Comparison of ENCODE assay signal across 10 cellular contexts in the genomic region with DNA sequence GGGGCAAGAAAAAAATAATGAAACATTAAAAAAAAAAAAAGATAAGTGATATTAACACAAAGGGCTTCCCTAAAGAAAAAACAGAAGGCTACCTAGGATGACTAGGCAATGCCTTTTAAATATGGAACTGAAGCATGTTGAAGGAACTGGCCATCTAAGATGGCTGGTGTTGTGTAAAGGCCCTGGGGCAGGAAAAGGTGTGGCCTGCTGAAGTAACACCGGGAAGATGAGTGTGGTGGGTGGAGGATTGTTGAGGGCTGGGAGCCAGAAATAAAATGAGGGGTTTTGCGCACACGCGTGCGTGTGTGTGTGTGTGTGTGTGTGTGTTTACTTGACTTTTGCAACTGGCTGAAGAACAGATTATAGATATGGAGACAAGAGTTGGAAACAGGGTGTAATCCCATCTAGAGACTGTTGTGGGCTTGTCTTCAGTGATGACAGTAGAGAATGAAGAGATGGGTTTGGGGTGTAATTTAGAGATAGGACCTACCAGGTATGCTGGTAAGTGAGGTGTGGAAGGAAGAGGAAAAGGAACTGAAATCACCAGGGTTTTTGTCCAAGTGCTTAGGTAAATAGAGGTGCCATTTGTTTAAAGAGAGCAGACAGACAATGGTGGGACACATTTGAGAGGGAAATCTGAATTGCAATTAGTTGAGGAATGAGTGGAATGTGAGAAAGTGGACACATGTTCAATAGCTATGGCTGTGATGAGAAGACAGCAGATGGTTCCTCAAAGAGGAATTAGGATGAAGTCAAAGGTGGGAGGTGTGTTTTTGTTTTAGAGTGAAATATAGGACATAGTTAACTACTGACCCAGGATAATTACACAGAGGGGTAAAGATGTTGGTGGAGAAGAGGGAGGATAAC. TPM values are rescaled to one million over a fixed set of nuclear protein-coding genes. Genes with fewer than 3 reads are reported as not detected.
DNase-seq lines count a peak whose midpoint lies in the region; ATAC-seq, FAIRE-seq and TF ChIP-seq lines count a peak whose summit lies in the region.
"Had no signal": no experiment of that assay in that cellular context is flagged by ENCODE, and none has a peak within 500 bp of the region (broad histone marks: within the 10 kb centered on the region; RNA-seq: fewer than 3 reads in every experiment).

No MANE protein-coding gene starts in this region.

- no peak overlapping the region for H2BK15ac ChIP-seq in mesendoderm (replicated peaks; ENCODE audit: low read depth)
- no peak overlapping the region for H2BK15ac ChIP-seq in mesenchymal stem cell (ENCODE audit: low read depth, poor library complexity, severe bottlenecking)

- TF ChIP-seq POLR2A in GM12891 (IDR thresholded peaks at IDR 0.05; ENCODE audit: low read depth, low read length), result no peak

- no peak overlapping the region for H4K91ac ChIP-seq in mesenchymal stem cell (ENCODE audit: low read length)

- no peak overlapping the region for H3K9ac ChIP-seq in mesendoderm (ENCODE audit: low read length)
- no peak overlapping the region for H3K9ac ChIP-seq in mesenchymal stem cell (ENCODE audit: low read length)

- intact Hi-C loops in CD14-positive monocyte (cut with micrococcal nuclease), result no loop called here

- no peak overlapping the region for H3K4me3 ChIP-seq in mesendoderm (ENCODE audit: low read length)
- no peak overlapping the region for H3K4me3 ChIP-seq in mesenchymal stem cell (ENCODE audit: insufficient read depth in 1 of 2, low read depth in 1 of 2, low read length in 2 of 2)

- no peak overlapping the region for H3K23ac ChIP-seq in mesendoderm (ENCODE audit: low read length)
- H3K23ac ChIP-seq in mesenchymal stem cell (ENCODE audit: low read length in 2 of 2), result no peak overlapping the region

- no peak overlapping the region for H2BK12ac ChIP-seq in mesenchymal stem cell (ENCODE audit: low read length in 2 of 2)

- H3K56ac ChIP-seq in mesendoderm (ENCODE audit: low read length), result no peak overlapping the region

- DNase-seq in CD14-positive monocyte (ENCODE audit: low spot score) (no peak), GM12891 (ENCODE audit: insufficient read length, low spot score) (no peak), mesendoderm (peak; percentile 49), NCI-H1694 treated with DMSO at 0.1 percent for 48 hours (lab: John Stamatoyannopoulos, UW) (no peak), mesenchymal stem cell (no peak)
- no peak for DNase-seq in activated CD8-positive, alpha-beta T cell treated with anti-CD3 and anti-CD28 coated beads, Interleukin-2, amount 10 ng/mL, durations not matched to agents 7 days and 5 days
- DNase-seq in activated CD4-positive, CD25-positive, alpha-beta regulatory T cell treated with anti-CD3 and anti-CD28 coated beads, Interleukin-2, amount 50 U/mL, for 72 hours, result no peak
- DNase-seq: caudate nucleus, PC-3 had no signal

- H2AK5ac ChIP-seq in mesendoderm (ENCODE audit: low read length), result no peak overlapping the region
- H2AK5ac ChIP-seq in mesenchymal stem cell (ENCODE audit: low read length, severe bottlenecking), result no peak overlapping the region

- POLR2A ChIA-PET in activated CD8-positive, alpha-beta T cell treated with anti-CD3 and anti-CD28 coated beads, Interleukin-2, amount 10 ng/mL, durations not matched to agents 7 days and 5 days (lab: Charles Lee), result no interaction called here

- TF ChIP-seq CTCF in CD14-positive monocyte (IDR thresholded peaks at IDR 0.05), result no peak

- no CpG with 5 or more reads among the region's 5 CpGs for WGBS in mesendoderm (ENCODE audit: extremely low coverage, insufficient coverage, low lambda C conversion rate)
- 97% methylated on average over 5 of the region's 5 CpGs for WGBS in mesenchymal stem cell

- no peak overlapping the region for H3K4me3 Mint-ChIP-seq in CD14-positive monocyte
- no peak overlapping the region for H3K4me3 Mint-ChIP-seq in activated CD8-positive, alpha-beta T cell treated with anti-CD3 and anti-CD28 coated beads, Interleukin-2, amount 10 ng/mL, durations not matched to agents 7 days and 5 days

- H3K27me3 ChIP-seq in mesendoderm (ENCODE audit: insufficient read depth, low read length, poor library complexity) (no peaks in the 10 kb centered on the region), mesenchymal stem cell (ENCODE audit: control insufficient read depth in 1 of 2, insufficient read depth in 1 of 2, low read length in 2 of 2) (no peaks in the 10 kb centered on the region)

- H3K27ac ChIP-seq in mesendoderm (ENCODE audit: low read depth, low read length) (no peak overlapping the region), mesenchymal stem cell (ENCODE audit: low read length, poor library complexity, severe bottlenecking) (no peak overlapping the region)

- H2BK120ac ChIP-seq in mesendoderm (ENCODE audit: low read depth, low read length) (no peak overlapping the region), mesenchymal stem cell (ENCODE audit: low read depth, low read length) (no peak overlapping the region)

- CTCF ChIA-PET in activated CD8-positive, alpha-beta T cell treated with anti-CD3 and anti-CD28 coated beads, Interleukin-2, amount 10 ng/mL, durations not matched to agents 7 days and 5 days (lab: Charles Lee), result no interaction called here

- no peak for ATAC-seq in activated CD8-positive, alpha-beta T cell treated with anti-CD3 and anti-CD28 coated beads, Interleukin-2, amount 10 ng/mL, durations not matched to agents 7 days and 5 days
- ATAC-seq in HG03469 (IDR thresholded peaks at IDR 0.05; ENCODE audit: unreplicated experiment), result no peak
- ATAC-seq: PC-3 had no signal

- H3K4me1 Mint-ChIP-seq in CD14-positive monocyte, result peaks cover 19% of the 10 kb centered on the region
- H3K4me1 Mint-ChIP-seq in activated CD8-positive, alpha-beta T cell treated with anti-CD3 and anti-CD28 coated beads, Interleukin-2, amount 10 ng/mL, durations not matched to agents 7 days and 5 days (ENCODE audit: low read depth), result peaks cover 57% of the 10 kb centered on the region

- H2AFZ ChIP-seq in mesenchymal stem cell (ENCODE audit: low read depth, low read length), result no peak overlapping the region

- H3K4ac ChIP-seq in mesendoderm (ENCODE audit: low read depth, low read length) (no peak overlapping the region), mesenchymal stem cell (ENCODE audit: low read depth in 1 of 2, low read length in 2 of 2) (no peak overlapping the region)

- no peak overlapping the region for H3K14ac ChIP-seq in mesenchymal stem cell (ENCODE audit: low read length in 2 of 2)

- FAIRE-seq in GM12891 (lab: Jason Lieb, UNC), result no peak

- H4K5ac ChIP-seq in mesendoderm (ENCODE audit: low read length), result no peak overlapping the region

- peaks cover 33% of the 10 kb centered on the region for H3K79me2 ChIP-seq in mesendoderm (ENCODE audit: control insufficient read depth, insufficient read depth, low read length)

- peaks cover 0 to 7% (median 0%) of the 10 kb centered on the region in 7 donors for H3K9me3 Mint-ChIP-seq in CD14-positive monocyte
- H3K9me3 Mint-ChIP-seq in activated CD8-positive, alpha-beta T cell treated with anti-CD3 and anti-CD28 coated beads, Interleukin-2, amount 10 ng/mL, durations not matched to agents 7 days and 5 days (ENCODE audit: insufficient read depth), result no peaks in the 10 kb centered on the region

- H3K36me3 ChIP-seq in mesendoderm (ENCODE audit: control insufficient read depth, insufficient read depth, low read length), result peaks cover 1% of the 10 kb centered on the region
- peaks cover 13 to 95% of the 10 kb centered on the region in 2 experiments for H3K36me3 ChIP-seq in mesenchymal stem cell (ENCODE audit: control insufficient read depth in 1 of 2, insufficient read depth in 2 of 2, low read depth in 1 of 2, low read length in 2 of 2)

- no peaks in the 10 kb centered on the region for H3K9me3 ChIP-seq in mesenchymal stem cell (ENCODE audit: control insufficient read depth, low read length)

- no peak overlapping the region for H4K8ac ChIP-seq in mesendoderm (ENCODE audit: low read depth, low read length)
- no peak overlapping the region for H4K8ac ChIP-seq in mesenchymal stem cell (ENCODE audit: low read length)

- H3K18ac ChIP-seq in mesendoderm (ENCODE audit: low read length) (no peak overlapping the region), mesenchymal stem cell (ENCODE audit: low read depth in 1 of 2, low read length in 2 of 2) (no peak overlapping the region)

- H2BK5ac ChIP-seq in mesendoderm (ENCODE audit: low read length) (no peak overlapping the region), mesenchymal stem cell (ENCODE audit: low read depth, low read length, poor library complexity, severe bottlenecking) (no peak overlapping the region)

- H3K27me3 Mint-ChIP-seq in CD14-positive monocyte (ENCODE audit: low read depth in 3 of 3), result peaks cover 0 to 1% (median 0%) of the 10 kb centered on the region in 3 donors
- no peaks in the 10 kb centered on the region for H3K27me3 Mint-ChIP-seq in activated CD8-positive, alpha-beta T cell treated with anti-CD3 and anti-CD28 coated beads, Interleukin-2, amount 10 ng/mL, durations not matched to agents 7 days and 5 days (ENCODE audit: low read depth)

- H3K79me1 ChIP-seq in mesendoderm (ENCODE audit: low read length) (peaks cover 15% of the 10 kb centered on the region), mesenchymal stem cell (replicated peaks; ENCODE audit: low read length, poor library complexity, severe bottlenecking) (peaks cover 2% of the 10 kb centered on the region)

- H3K4me1 ChIP-seq in mesendoderm (ENCODE audit: control insufficient read depth, low read depth, low read length), result peaks cover 3% of the 10 kb centered on the region
- H3K4me1 ChIP-seq in mesenchymal stem cell (ENCODE audit: control insufficient read depth, insufficient read depth, low read depth, low read length), result peaks cover 6% of the 10 kb centered on the region

- peak overlapping the region in 6 of 7 donors; percentile 16 to 87 (median 70) for H3K27ac Mint-ChIP-seq in CD14-positive monocyte
- H3K27ac Mint-ChIP-seq in activated CD8-positive, alpha-beta T cell treated with anti-CD3 and anti-CD28 coated beads, Interleukin-2, amount 10 ng/mL, durations not matched to agents 7 days and 5 days, result peak overlapping the region; percentile 16

- H3K4me2 ChIP-seq in mesendoderm (ENCODE audit: low read length) (no peak overlapping the region), mesenchymal stem cell (ENCODE audit: low read length, poor library complexity, severe bottlenecking) (no peak overlapping the region)

- peaks cover 69 to 81% of the 10 kb centered on the region in 2 donors for H3K36me3 Mint-ChIP-seq in CD14-positive monocyte
- H3K36me3 Mint-ChIP-seq in activated CD8-positive, alpha-beta T cell treated with anti-CD3 and anti-CD28 coated beads, Interleukin-2, amount 10 ng/mL, durations not matched to agents 7 days and 5 days (ENCODE audit: low read depth), result peaks cover 70% of the 10 kb centered on the region

TF ChIP-seq in GM12891, 5 proteins besides CTCF, POLR2A, EP300 and RAD21:
- no peak for TF ChIP-seq POLR2AphosphoS5 (IDR thresholded peaks at IDR 0.05; ENCODE audit: low read depth, low read length)
- peak; percentile 65 for TF ChIP-seq SPI1 (IDR thresholded peaks at IDR 0.05; ENCODE audit: low read depth, low read length)

RNA-seq across cellular contexts. Expression of a gene that starts 33.9 kb away (rescaled TPM):
- 10 to 100 TPM; 21.6 to 24.7 TPM for polyA plus RNA-seq in CD14-positive monocyte
- polyA plus RNA-seq in GM12891 (2012; ENCODE audit: low read depth, missing spikeins), result 48.3 TPM
- 100 to 1,000 TPM; 104 to 106 TPM for total RNA-seq in activated CD8-positive, alpha-beta T cell treated with anti-CD3 and anti-CD28 coated beads, Interleukin-2, amount 10 ng/mL, durations not matched to agents 7 days and 5 days
- 172 TPM for polyA plus RNA-seq in mesendoderm (2013, experiment 1 of 2)
- 180 TPM for polyA plus RNA-seq in mesendoderm (2013, experiment 2 of 2)
- polyA plus RNA-seq in mesenchymal stem cell (2013, experiment 1 of 2), result 125 TPM
- 130 TPM for polyA plus RNA-seq in mesenchymal stem cell (2013, experiment 2 of 2)
